8 cellular contexts compared by ENCODE assay signal in genomic region chr1:247210062-247210385, GRCh38. TPM values are rescaled to one million over a fixed set of nuclear protein-coding genes. Genes with fewer than 3 reads are reported as not detected.
DNase-seq lines count a peak whose midpoint lies in the region; ATAC-seq and FAIRE-seq lines count a peak whose summit lies in the region.

No MANE protein-coding gene starts in this region.

- peaks cover 39% of the 10 kb centered on the region for H3K36me3 Mint-ChIP-seq in activated T-helper 1 cell treated with anti-CD3 and anti-CD28 coated beads, Interleukin-12 subunit alpha, Interleukin-12 subunit beta, Interleukin-2, Interleukin-4 antibody, amounts not matched to agents 30 ng/mL and 10 ng/mL and 1 ng/mL, durations not matched to agents 14 hours and 24 hours and 36 hours (ENCODE audit: low read depth)
- peaks cover 4 to 9% (median 8%) of the 10 kb centered on the region in 3 donors for H3K36me3 Mint-ChIP-seq in immature natural killer cell

- no peak for FAIRE-seq in GM19239 (lab: Jason Lieb, UNC)

- intact Hi-C loops in activated T-helper 1 cell treated with anti-CD3 and anti-CD28 coated beads, Interleukin-12 subunit alpha, Interleukin-12 subunit beta, Interleukin-2, Interleukin-4 antibody, amounts not matched to agents 30 ng/mL and 10 ng/mL and 1 ng/mL, durations not matched to agents 14 hours and 24 hours and 36 hours (cut with micrococcal nuclease) = loop anchor here (1.0 to 5.0 kb wide), 9 partner anchors 37 to 727 kb away; partner anchors contain the start of genes CNST, SCCPDH, TFB2M and ZNF124

- ATAC-seq in HG03066 (IDR thresholded peaks at IDR 0.05; ENCODE audit: low read depth, unreplicated experiment) = peak; percentile 1
- ATAC-seq in HG03342 (IDR thresholded peaks at IDR 0.05; ENCODE audit: unreplicated experiment) = no peak

- peaks cover 14% of the 10 kb centered on the region for H3K9me3 Mint-ChIP-seq in activated T-helper 1 cell treated with anti-CD3 and anti-CD28 coated beads, Interleukin-12 subunit alpha, Interleukin-12 subunit beta, Interleukin-2, Interleukin-4 antibody, amounts not matched to agents 30 ng/mL and 10 ng/mL and 1 ng/mL, durations not matched to agents 14 hours and 24 hours and 36 hours
- no peaks in the 10 kb centered on the region for H3K9me3 Mint-ChIP-seq in immature natural killer cell

- no peaks in the 10 kb centered on the region for H3K27me3 Mint-ChIP-seq in activated T-helper 1 cell treated with anti-CD3 and anti-CD28 coated beads, Interleukin-12 subunit alpha, Interleukin-12 subunit beta, Interleukin-2, Interleukin-4 antibody, amounts not matched to agents 30 ng/mL and 10 ng/mL and 1 ng/mL, durations not matched to agents 14 hours and 24 hours and 36 hours (ENCODE audit: insufficient read depth)
- H3K27me3 Mint-ChIP-seq in immature natural killer cell (ENCODE audit: low read depth in 3 of 3) = peaks cover 3 to 18% (median 10%) of the 10 kb centered on the region in 3 donors

- DNase-seq in NOMO-1 treated with DMSO at 0.1 percent for 48 hours (lab: John Stamatoyannopoulos, UW; ENCODE audit: unreplicated experiment) (peak; percentile 46), NOMO-1 treated with dmso at 0.1 percent for 144 hours (lab: John Stamatoyannopoulos, UW; ENCODE audit: unreplicated experiment) (no peak), immature natural killer cell (no peak), superior temporal gyrus (ENCODE audit: extremely low spot score) (peak; percentile 36), GM19239 (ENCODE audit: insufficient read length, low spot score) (no peak)
- no peak for DNase-seq in activated T-helper 1 cell treated with anti-CD3 and anti-CD28 coated beads, Interleukin-12 subunit alpha, Interleukin-12 subunit beta, Interleukin-2, Interleukin-4 antibody, amounts not matched to agents 30 ng/mL and 10 ng/mL and 1 ng/mL, durations not matched to agents 14 hours and 24 hours and 36 hours (ENCODE audit: low spot score)

- H3K27ac Mint-ChIP-seq in activated T-helper 1 cell treated with anti-CD3 and anti-CD28 coated beads, Interleukin-12 subunit alpha, Interleukin-12 subunit beta, Interleukin-2, Interleukin-4 antibody, amounts not matched to agents 30 ng/mL and 10 ng/mL and 1 ng/mL, durations not matched to agents 14 hours and 24 hours and 36 hours = peak overlapping the region; percentile 66
- H3K27ac Mint-ChIP-seq in immature natural killer cell = peak overlapping the region; percentile 94 to 98 (median 95)

- peak overlapping the region; percentile 94 for H3K4me3 Mint-ChIP-seq in activated T-helper 1 cell treated with anti-CD3 and anti-CD28 coated beads, Interleukin-12 subunit alpha, Interleukin-12 subunit beta, Interleukin-2, Interleukin-4 antibody, amounts not matched to agents 30 ng/mL and 10 ng/mL and 1 ng/mL, durations not matched to agents 14 hours and 24 hours and 36 hours
- peak overlapping the region; percentile 95 to 98 (median 96) for H3K4me3 Mint-ChIP-seq in immature natural killer cell

- peaks cover 29% of the 10 kb centered on the region for H3K4me1 Mint-ChIP-seq in activated T-helper 1 cell treated with anti-CD3 and anti-CD28 coated beads, Interleukin-12 subunit alpha, Interleukin-12 subunit beta, Interleukin-2, Interleukin-4 antibody, amounts not matched to agents 30 ng/mL and 10 ng/mL and 1 ng/mL, durations not matched to agents 14 hours and 24 hours and 36 hours (ENCODE audit: low read depth)
- H3K4me1 Mint-ChIP-seq in immature natural killer cell = peaks cover 59 to 70% of the 10 kb centered on the region in 2 donors

RNA-seq across cellular contexts. Expression of gene ZNF124, which starts 38.2 kb away (rescaled TPM):
- total RNA-seq in activated T-helper 1 cell treated with anti-CD3 and anti-CD28 coated beads, Interleukin-12 subunit alpha, Interleukin-12 subunit beta, Interleukin-2, Interleukin-4 antibody, amounts not matched to agents 30 ng/mL and 10 ng/mL and 1 ng/mL, durations not matched to agents 14 hours and 24 hours and 36 hours = 14.9 and 15.5 TPM in 2 replicates
- polyA plus RNA-seq in immature natural killer cell = 1 to 10 TPM; 2.3 to 5.7 (median 2.7) TPM

RNA-seq across cellular contexts. Expression of gene VN1R5, which starts 45.8 kb away (rescaled TPM):
- not detected in 2 replicates for total RNA-seq in activated T-helper 1 cell treated with anti-CD3 and anti-CD28 coated beads, Interleukin-12 subunit alpha, Interleukin-12 subunit beta, Interleukin-2, Interleukin-4 antibody, amounts not matched to agents 30 ng/mL and 10 ng/mL and 1 ng/mL, durations not matched to agents 14 hours and 24 hours and 36 hours
- polyA plus RNA-seq in immature natural killer cell = not detected

Comparison
In these comparisons a context has a peak if more than half of its experiments do, and no peak if none do; other contexts are left out.
1. DNase-seq: peak in NOMO-1 treated with DMSO at 0.1 percent for 48 hours (single experiment) and superior temporal gyrus (single experiment); none in NOMO-1 treated with dmso at 0.1 percent for 144 hours (single experiment), activated T-helper 1 cell treated with anti-CD3 and anti-CD28 coated beads, Interleukin-12 subunit alpha, Interleukin-12 subunit beta, Interleukin-2, Interleukin-4 antibody, amounts not matched to agents 30 ng/mL and 10 ng/mL and 1 ng/mL, durations not matched to agents 14 hours and 24 hours and 36 hours (single experiment), immature natural killer cell (0 of 3) and GM19239 (single experiment).